1 cellular context compared by ENCODE assay signal in genomic region chr3:101850327-101851048, GRCh38.
TF ChIP-seq lines count a peak whose summit lies in the region.

No MANE protein-coding gene starts in this region.

TF ChIP-seq in GM12878, 131 proteins besides CTCF, POLR2A, EP300 and RAD21 (continued from another document):
- TF ChIP-seq ZNF592 (IDR thresholded peaks at IDR 0.05), result no peak
- TF ChIP-seq BMI1 (IDR thresholded peaks at IDR 0.05; ENCODE audit: borderline replicate concordance), result peak; percentile 48; the same call in 1 of the 2 replicates
- no peak; the same call in 1 of the 2 replicates for TF ChIP-seq GATAD2B (conservative IDR thresholded peaks at IDR 0.05; ENCODE audit: low read depth)
- TF ChIP-seq RBBP5 (conservative IDR thresholded peaks at IDR 0.05), result no peak
- TF ChIP-seq IRF5 (IDR thresholded peaks at IDR 0.05; ENCODE audit: borderline replicate concordance), result no peak
- peak; percentile 78 for TF ChIP-seq TBL1XR1 (IDR thresholded peaks at IDR 0.05; ENCODE audit: low read depth, low read length)
- TF ChIP-seq MAX (IDR thresholded peaks at IDR 0.05; ENCODE audit: low read depth, low read length), result peak; percentile 32; the same call in 1 of the 2 replicates
- no peak; the same call in none of the 2 replicates for TF ChIP-seq CBX5 (IDR thresholded peaks at IDR 0.05; ENCODE audit: low read depth)
- TF ChIP-seq ZNF384 (IDR thresholded peaks at IDR 0.05; ENCODE audit: borderline replicate concordance, low read depth, low read length), result peak; percentile 96
- TF ChIP-seq SRF (IDR thresholded peaks at IDR 0.05; ENCODE audit: low read depth in 2 of 2, low read length in 2 of 2), result no peak
- peak; percentile 59; the same call in 1 of the 2 replicates for TF ChIP-seq CHD1 (IDR thresholded peaks at IDR 0.05; ENCODE audit: low read depth, low read length)
- TF ChIP-seq HDGF (IDR thresholded peaks at IDR 0.05), result no peak
- peak; percentile 71; the same call in 1 of the 2 replicates for TF ChIP-seq FOXM1 (IDR thresholded peaks at IDR 0.05; ENCODE audit: low read depth, low read length)
- peak; percentile 67; the same call in 1 of the 2 replicates for TF ChIP-seq PML (IDR thresholded peaks at IDR 0.05; ENCODE audit: low read length)
- no peak for TF ChIP-seq PRDM15 (CRISPR knock-in tag; IDR thresholded peaks at IDR 0.05)
- peak; percentile 27 for TF ChIP-seq SP1 (IDR thresholded peaks at IDR 0.05; ENCODE audit: low read depth, low read length)
- no peak for TF ChIP-seq TCF3 (IDR thresholded peaks at IDR 0.05; ENCODE audit: borderline replicate concordance, insufficient read depth, low read depth, low read length)
- TF ChIP-seq BCL3 (IDR thresholded peaks at IDR 0.05; ENCODE audit: borderline replicate concordance, insufficient read depth, low read depth, low read length, poor library complexity, severe bottlenecking), result peak; percentile 18
- TF ChIP-seq MEF2A (IDR thresholded peaks at IDR 0.05; ENCODE audit: insufficient read depth, low read depth, low read length), result no peak
- no peak for TF ChIP-seq POLR2AphosphoS2 (IDR thresholded peaks at IDR 0.05; ENCODE audit: low read depth, low read length)
- peak; percentile 60 for TF ChIP-seq DPF2 (IDR thresholded peaks at IDR 0.05)
- TF ChIP-seq PAX8 (IDR thresholded peaks at IDR 0.05), result no peak
- TF ChIP-seq YBX1 (IDR thresholded peaks at IDR 0.05), result no peak
- TF ChIP-seq TCF12 (IDR thresholded peaks at IDR 0.05; ENCODE audit: low read depth, low read length), result 0 out of 2 replicates have a peak, but pooled peaks have one; percentile 23
- peak; percentile 12 for TF ChIP-seq TCF7 (IDR thresholded peaks at IDR 0.05; ENCODE audit: borderline replicate concordance)
- no peak for TF ChIP-seq FOS (IDR thresholded peaks at IDR 0.05; ENCODE audit: borderline replicate concordance, extremely low read depth, insufficient read length)
- TF ChIP-seq ESRRA (IDR thresholded peaks at IDR 0.05; ENCODE audit: low read length), result no peak
- TF ChIP-seq YY1 (IDR thresholded peaks at IDR 0.05; ENCODE audit: low read depth, low read length), result no peak
- no peak for TF ChIP-seq WRNIP1 (IDR thresholded peaks at IDR 0.05; ENCODE audit: borderline replicate concordance, low read depth, low read length)
- TF ChIP-seq ZBTB40 (IDR thresholded peaks at IDR 0.05; ENCODE audit: borderline replicate concordance), result peak; percentile 24; the same call in 1 of the 2 replicates
- peak; percentile 93 for TF ChIP-seq STAT3 (IDR thresholded peaks at IDR 0.05; ENCODE audit: low read depth, low read length)
TF ChIP-seq in GM12878: peak in this region for 57.
